ENCODE assay signal across 1 cellular context in genomic region chr5:135154197-135154596, GRCh38.
A peak's percentile ranks its signal among the peaks of the same experiment; 100 is the strongest.
TF ChIP-seq lines count a peak whose summit lies in the region.

No MANE protein-coding gene starts in this region.

TF ChIP-seq in HepG2, 621 proteins besides CTCF, POLR2A, EP300 and RAD21 (continued from another document and continues in another):
- TF ChIP-seq E2F1 (CRISPR knock-in tag; IDR thresholded peaks at IDR 0.05) (no peak), ZNF264 (CRISPR knock-in tag; IDR thresholded peaks at IDR 0.05) (0 out of 2 replicates have a peak, but pooled peaks have one; percentile 22), RARA (CRISPR knock-in tag; IDR thresholded peaks at IDR 0.05) (peak; percentile 38; the same call in 1 of the 2 replicates), ZFP1 (CRISPR knock-in tag; IDR thresholded peaks at IDR 0.05) (no peak), PAXIP1 (CRISPR knock-in tag; conservative IDR thresholded peaks at IDR 0.05) (peak; percentile 40; the same call in 1 of the 2 replicates), AHDC1 (CRISPR knock-in tag; IDR thresholded peaks at IDR 0.05; ENCODE audit: borderline replicate concordance) (0 out of 2 replicates have a peak, but pooled peaks have one; percentile 47), GRHL1 (CRISPR knock-in tag; conservative IDR thresholded peaks at IDR 0.05) (no peak), RNF219 (CRISPR knock-in tag; IDR thresholded peaks at IDR 0.05) (no peak), ZNF713 (CRISPR knock-in tag; IDR thresholded peaks at IDR 0.05) (no peak), MTA3 (CRISPR knock-in tag; IDR thresholded peaks at IDR 0.05) (no peak), ZNF121 (CRISPR knock-in tag; IDR thresholded peaks at IDR 0.05) (peak; percentile 62; the same call in 1 of the 2 replicates), ZBTB38 (CRISPR knock-in tag; IDR thresholded peaks at IDR 0.05) (peak; percentile 80), ZNF619 (CRISPR knock-in tag; IDR thresholded peaks at IDR 0.05) (no peak), PPARG (CRISPR knock-in tag; conservative IDR thresholded peaks at IDR 0.05) (0 out of 2 replicates have a peak, but pooled peaks have one; percentile 25), ZNF687 (CRISPR knock-in tag; IDR thresholded peaks at IDR 0.05) (peak; percentile 44), ZMYM3 (CRISPR knock-in tag; IDR thresholded peaks at IDR 0.05) (peak; percentile 56), MED1 (CRISPR knock-in tag; IDR thresholded peaks at IDR 0.05) (0 out of 2 replicates have a peak, but pooled peaks have one; percentile 31), ZNF709 (CRISPR knock-in tag; IDR thresholded peaks at IDR 0.05) (0 out of 2 replicates have a peak, but pooled peaks have one; percentile 24), ZNF383 (CRISPR knock-in tag; IDR thresholded peaks at IDR 0.05; ENCODE audit: borderline replicate concordance) (no peak), ISL2 (CRISPR knock-in tag; IDR thresholded peaks at IDR 0.05) (0 out of 2 replicates have a peak, but pooled peaks have one; percentile 26), ATF5 (CRISPR knock-in tag; IDR thresholded peaks at IDR 0.05; ENCODE audit: low read depth) (no peak), POLR2G (IDR thresholded peaks at IDR 0.05; ENCODE audit: low read depth, low read length) (no peak), MEIS1 (CRISPR knock-in tag; IDR thresholded peaks at IDR 0.05; ENCODE audit: borderline replicate concordance) (no peak), TEF (CRISPR knock-in tag; IDR thresholded peaks at IDR 0.05) (peak; percentile 96)
